Comparison of ENCODE assay signal across 8 cellular contexts in genomic region chr20:51750037-51750769, GRCh38. TPM values are rescaled to one million over a fixed set of nuclear protein-coding genes. Genes with fewer than 3 reads are reported as not detected.
DNase-seq lines count a peak whose midpoint lies in the region; ATAC-seq lines count a peak whose summit lies in the region.

No MANE protein-coding gene starts in this region.

- DNase-seq in C1 segment of cervical spinal cord (lab: John Stamatoyannopoulos, UW), result peak in 13 of 14 donors; percentile 14 to 88 (median 48)
- peak; percentile 91 for DNase-seq in HS-27A (ENCODE audit: low read depth)
- no peak for DNase-seq in activated T-cell treated with anti-CD3 and anti-CD28 coated beads, Interleukin-2, amount 50 U/mL, for 4 hours
- peak; percentile 99 for DNase-seq in glomerular visceral epithelial cell (ENCODE audit: extremely low spot score)
- peak; percentile 87 for DNase-seq in pulmonary artery endothelial cell (ENCODE audit: low read depth, low spot score)
- DNase-seq in GF-D8 (lab: John Stamatoyannopoulos, UW), result no peak
- DNase-seq in UCSD-AML1 (lab: John Stamatoyannopoulos, UW; ENCODE audit: unreplicated experiment), result no peak

- no peaks in the 10 kb centered on the region for H3K36me3 Mint-ChIP-seq in activated T-cell treated with anti-CD3 and anti-CD28 coated beads, Interleukin-2, amount 50 U/mL, for 4 hours (ENCODE audit: insufficient read depth)

- H3K4me1 Mint-ChIP-seq in activated T-cell treated with anti-CD3 and anti-CD28 coated beads, Interleukin-2, amount 50 U/mL, for 4 hours (ENCODE audit: low read depth), result peaks cover 3% of the 10 kb centered on the region

- H3K27me3 Mint-ChIP-seq in activated T-cell treated with anti-CD3 and anti-CD28 coated beads, Interleukin-2, amount 50 U/mL, for 4 hours (ENCODE audit: low read depth), result peaks cover 4% of the 10 kb centered on the region

- no peaks in the 10 kb centered on the region for H3K9me3 Mint-ChIP-seq in activated T-cell treated with anti-CD3 and anti-CD28 coated beads, Interleukin-2, amount 50 U/mL, for 4 hours

- ATAC-seq in activated T-cell treated with anti-CD3 and anti-CD28 coated beads, Interleukin-2, amount 50 U/mL, for 4 hours, result peak; percentile 70 to 77
- ATAC-seq in GM19395 (IDR thresholded peaks at IDR 0.05; ENCODE audit: unreplicated experiment), result no peak

- no peak overlapping the region for H3K4me3 Mint-ChIP-seq in activated T-cell treated with anti-CD3 and anti-CD28 coated beads, Interleukin-2, amount 50 U/mL, for 4 hours

RNA-seq across cellular contexts. Expression of gene ATP9A, which starts 18.0 kb away (rescaled TPM):
- 1 to 10 TPM in 2 of 3 donors, under 1 TPM in 1; 0.30 to 1.2 (median 1.0) TPM for total RNA-seq in activated T-cell treated with anti-CD3 and anti-CD28 coated beads, Interleukin-2, amount 50 U/mL, for 4 hours
- total RNA-seq in pulmonary artery endothelial cell, result 31.1 TPM in 2 replicates

RNA-seq across cellular contexts. Expression of gene SALL4, which starts 52.1 kb away (rescaled TPM):
- under 1 TPM; 0.08 to 0.22 (median 0.15) TPM for total RNA-seq in activated T-cell treated with anti-CD3 and anti-CD28 coated beads, Interleukin-2, amount 50 U/mL, for 4 hours
- total RNA-seq in pulmonary artery endothelial cell, result under 0.01 and 0.07 TPM in 2 replicates

Comparison
In these comparisons a context has a peak if more than half of its experiments do, and no peak if none do; other contexts are left out.
1. DNase-seq: peak in C1 segment of cervical spinal cord (13 of 14), HS-27A (single experiment), glomerular visceral epithelial cell (single experiment) and pulmonary artery endothelial cell (single experiment); none in activated T-cell treated with anti-CD3 and anti-CD28 coated beads, Interleukin-2, amount 50 U/mL, for 4 hours (single experiment), GF-D8 (single experiment) and UCSD-AML1 (single experiment).
2. RNA of gene ATP9A, which starts 18.0 kb away (total RNA-seq): 31.1 TPM in pulmonary artery endothelial cell; 0.30 to 1.2 TPM in activated T-cell treated with anti-CD3 and anti-CD28 coated beads, Interleukin-2, amount 50 U/mL, for 4 hours; every median in the first group is over 10 times any median in the second.